In the genomic region with DNA sequence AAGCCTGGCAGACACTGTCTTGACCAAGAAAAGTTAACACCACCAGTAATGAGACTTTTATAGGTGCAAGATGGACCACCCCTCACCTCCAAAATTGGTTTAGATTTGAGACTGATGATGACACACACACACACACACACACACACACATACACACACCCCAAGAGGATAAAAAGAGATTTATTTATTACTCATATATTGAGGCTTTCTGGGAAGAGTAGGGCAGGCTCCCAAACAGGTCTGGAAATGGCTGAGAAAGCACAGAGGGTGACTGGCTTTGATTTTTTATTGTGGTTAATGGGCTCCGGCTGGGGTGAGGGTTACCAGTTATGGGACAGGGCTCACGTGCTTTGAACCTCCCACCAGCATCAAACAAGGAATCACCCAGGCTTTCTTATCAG, we compare ENCODE assay signal across 24 cellular contexts. TPM values are rescaled to one million over a fixed set of nuclear protein-coding genes. Genes with fewer than 3 reads are reported as not detected.
"Had no signal": no experiment of that assay in that cellular context is flagged by ENCODE, and none has a peak within 500 bp of the region (broad histone marks: within the 10 kb centered on the region; RNA-seq: fewer than 3 reads in every experiment).

No MANE protein-coding gene starts in this region.

- H3K4me1 ChIP-seq: left ventricle myocardium inferior, right atrium auricular region, right lobe of liver, suprapubic skin, tibial artery, upper lobe of right lung had no signal

- H3K4me3 ChIP-seq: left ventricle myocardium inferior, lung, ovary, right atrium auricular region, right lobe of liver, skin epidermis, suprapubic skin, thoracic aorta, tibial artery, upper lobe of right lung had no signal

- H3K9me3 ChIP-seq: ovary, right lobe of liver, suprapubic skin, thoracic aorta had no signal

- H3K27me3 ChIP-seq: ovary, right atrium auricular region, right lobe of liver, suprapubic skin, tibial artery, upper lobe of right lung had no signal

- FAIRE-seq: urothelium cell line had no signal

- H3K36me3 ChIP-seq: left ventricle myocardium inferior, ovary, right atrium auricular region, right lobe of liver, suprapubic skin, thoracic aorta, tibial artery, upper lobe of right lung had no signal

- DNase-seq: hypothalamus; immature natural killer cell; islet precursor cell; left ventricle myocardium inferior; mesendoderm; naive thymus-derived CD4-positive, alpha-beta T cell; ovary; right lobe of liver; stimulated activated CD4-positive, alpha-beta T cell treated with anti-CD3 and anti-CD28 coated beads, Interleukin-12 subunit alpha, Interleukin-12 subunit beta, amount 100 ng/mL, for 4 hours; stimulated activated CD4-positive, alpha-beta T cell treated with anti-CD3 and anti-CD28 coated beads, Interleukin-15, amount 100 ng/mL, for 24 hours; stimulated activated CD4-positive, alpha-beta T cell treated with anti-CD3 and anti-CD28 coated beads, Interleukin-2, amount 100 ng/mL, for 24 hours; stimulated activated CD4-positive, alpha-beta T cell treated with anti-CD3 and anti-CD28 coated beads, Interleukin-4, amount 100 ng/mL, for 1 hour; stimulated activated naive CD4-positive, alpha-beta T cell; tibial artery; trophoblast cell; upper lobe of right lung had no signal

- H3K27ac ChIP-seq: left ventricle myocardium inferior, ovary, right atrium auricular region, right lobe of liver, suprapubic skin, thoracic aorta, tibial artery, upper lobe of right lung had no signal

RNA-seq across cellular contexts. Expression of a gene that starts 54.2 kb away (rescaled TPM):
- total RNA-seq: natural killer cell treated with Interleukin-12 subunit alpha and Interleukin-12 subunit beta and Interleukin-15 and Interleukin-18, amount 100 ng/mL, for 72 hours; renal cortical epithelial cell had no signal
- polyA plus RNA-seq: immature natural killer cell had no signal
